Comparison of ENCODE assay signal across 21 cellular contexts in the genomic region with DNA sequence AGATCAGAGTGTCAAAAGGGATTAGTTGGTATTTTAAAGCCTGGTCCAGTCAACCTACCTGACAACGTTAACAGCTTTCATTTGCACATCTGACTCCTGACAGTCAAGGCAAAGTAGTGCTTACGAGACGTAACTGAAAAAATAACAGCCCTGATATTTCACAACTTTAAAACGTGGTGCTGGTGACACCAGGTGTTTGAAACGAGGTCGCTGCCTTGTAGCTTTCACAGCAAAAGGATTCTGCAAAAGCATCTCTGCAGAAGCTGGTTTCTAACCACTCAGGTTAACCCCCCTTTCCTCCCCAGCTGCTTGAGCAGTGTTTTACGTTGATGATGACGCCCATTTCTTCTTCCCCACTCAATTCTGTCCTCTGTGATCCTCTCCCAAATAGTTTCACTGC. TPM values are rescaled to one million over a fixed set of nuclear protein-coding genes. Genes with fewer than 3 reads are reported as not detected.
DNase-seq lines count a peak whose midpoint lies in the region; ATAC-seq, FAIRE-seq and TF ChIP-seq lines count a peak whose summit lies in the region.
"Had no signal": no experiment of that assay in that cellular context is flagged by ENCODE, and none has a peak within 500 bp of the region (broad histone marks: within the 10 kb centered on the region; RNA-seq: fewer than 3 reads in every experiment).

No MANE protein-coding gene starts in this region.

- H3K9me3 Mint-ChIP-seq in activated naive CD8-positive, alpha-beta T cell treated with anti-CD3 and anti-CD28 coated beads, Interleukin-2, amount 10 ng/mL, durations not matched to agents 7 days and 5 days = peaks cover 2% of the 10 kb centered on the region
- no peaks in the 10 kb centered on the region for H3K9me3 Mint-ChIP-seq in activated naive CD8-positive, alpha-beta T cell treated with anti-CD3 and anti-CD28 coated beads, Interleukin-2, amount 50 U/mL, for 24 hours

- CTCF ChIA-PET in HepG2 (lab: Yijun Ruan, JAX; ENCODE audit: low intra/inter-chr PET ratio, low total read pairs) = no interaction called here

- TF ChIP-seq RAD21 in HepG2 (CRISPR knock-in tag; IDR thresholded peaks at IDR 0.05) = no peak

- TF ChIP-seq EP300 in HepG2 (IDR thresholded peaks at IDR 0.05; ENCODE audit: low read depth in 2 of 2, low read length in 2 of 2) (no peak), HepG2 (CRISPR knock-in tag; IDR thresholded peaks at IDR 0.05; ENCODE audit: borderline replicate concordance) (no peak)

- no peak overlapping the region for H3K27ac Mint-ChIP-seq in activated naive CD8-positive, alpha-beta T cell treated with anti-CD3 and anti-CD28 coated beads, Interleukin-2, amount 10 ng/mL, durations not matched to agents 7 days and 5 days
- no peak overlapping the region for H3K27ac Mint-ChIP-seq in activated naive CD8-positive, alpha-beta T cell treated with anti-CD3 and anti-CD28 coated beads, Interleukin-2, amount 50 U/mL, for 24 hours

- H3K79me2 ChIP-seq in KMS-11 (ENCODE audit: insufficient read depth, low read depth) (no peaks in the 10 kb centered on the region), HepG2 (ENCODE audit: insufficient read depth, low read length) (no peaks in the 10 kb centered on the region), trophoblast cell (ENCODE audit: control insufficient read depth, insufficient read depth, low read length, poor library complexity) (no peaks in the 10 kb centered on the region)

- H3K4me1 Mint-ChIP-seq in activated naive CD8-positive, alpha-beta T cell treated with anti-CD3 and anti-CD28 coated beads, Interleukin-2, amount 10 ng/mL, durations not matched to agents 7 days and 5 days = peaks cover 3% of the 10 kb centered on the region
- H3K4me1 Mint-ChIP-seq in activated naive CD8-positive, alpha-beta T cell treated with anti-CD3 and anti-CD28 coated beads, Interleukin-2, amount 50 U/mL, for 24 hours = no peaks in the 10 kb centered on the region

- no peak overlapping the region for H3K18ac ChIP-seq in trophoblast cell (ENCODE audit: low read length)

- H3K4ac ChIP-seq in trophoblast cell (ENCODE audit: low read depth, low read length) = no peak overlapping the region

- intact Hi-C loops in HepG2 (cut with micrococcal nuclease; ENCODE audit: unreplicated experiment) = no loop called here
- intact Hi-C loops in heart left ventricle (cut with DNase I) = no loop called here

- no peak for DNase-seq in activated naive CD8-positive, alpha-beta T cell treated with anti-CD3 and anti-CD28 coated beads, Interleukin-2, amount 10 ng/mL, durations not matched to agents 7 days and 5 days
- no peak for DNase-seq in activated naive CD8-positive, alpha-beta T cell treated with anti-CD3 and anti-CD28 coated beads, Interleukin-2, amount 50 U/mL, for 24 hours
- peak; percentile 25 for DNase-seq in HepG2 (ENCODE audit: low spot score)
- peak; percentile 17 to 60 for DNase-seq in trophoblast cell
- DNase-seq in heart left ventricle = no peak
- no peak for DNase-seq in stimulated activated CD4-positive, alpha-beta T cell treated with anti-CD3 and anti-CD28 coated beads, Interleukin-12 subunit alpha, Interleukin-12 subunit beta, amount 100 ng/mL, for 4 hours
- DNase-seq: C1 segment of cervical spinal cord, DMS53, H9, NCI-H187, NCI-H2171, NCI-H526 treated with DMSO at 0.1 percent for 48 hours, PC-3, RPMI8226, SIG-M5, T-helper 1 cell had no signal

- H3K9ac ChIP-seq in KMS-11 = peak overlapping the region; percentile 36; the same call in 1 of the 2 replicates
- H3K9ac ChIP-seq in HepG2 (ENCODE audit: insufficient read depth, low read depth, low read length) = no peak overlapping the region
- no peak overlapping the region for H3K9ac ChIP-seq in trophoblast cell (ENCODE audit: low read length)

- H4K20me1 ChIP-seq in KMS-11 (ENCODE audit: insufficient read depth) (no peaks in the 10 kb centered on the region), HepG2 (ENCODE audit: insufficient read depth, low read length) (no peaks in the 10 kb centered on the region)

- no TSS peak for BruUV-seq in HepG2 (replicated peaks; lab: Mats Ljungman, UMichigan)

- no peak overlapping the region for H2BK5ac ChIP-seq in trophoblast cell (ENCODE audit: low read depth, low read length, poor library complexity)

- 13% methylated on average over 8 of the region's 8 CpGs for WGBS in HepG2 (ENCODE audit: low lambda C conversion rate)
- WGBS in trophoblast cell (ENCODE audit: extremely low coverage, insufficient coverage, insufficient read length) = no CpG with 5 or more reads among the region's 8 CpGs
- 67 to 75% (median 70%) methylated on average over 8 of the region's 8 CpGs for WGBS in heart left ventricle, 4 donors

- H3K79me1 ChIP-seq in trophoblast cell (ENCODE audit: low read length) = no peaks in the 10 kb centered on the region

- no peaks in the 10 kb centered on the region for H3K9me3 ChIP-seq in HepG2 (ENCODE audit: low read length)
- peaks cover 6% of the 10 kb centered on the region for H3K9me3 ChIP-seq in trophoblast cell (ENCODE audit: insufficient read depth, low read depth, low read length)
- peaks cover 0 to 10% (median 0%) of the 10 kb centered on the region in 12 donors for H3K9me3 ChIP-seq in heart left ventricle

- no peaks in the 10 kb centered on the region for H3K36me3 ChIP-seq in KMS-11 (ENCODE audit: insufficient read depth)
- no peaks in the 10 kb centered on the region for H3K36me3 ChIP-seq in HepG2 (replicated peaks in 1 of 2; ENCODE audit: control insufficient read depth in 1 of 2, insufficient read depth in 2 of 2, low read length in 2 of 2)
- no peaks in the 10 kb centered on the region for H3K36me3 ChIP-seq in trophoblast cell (ENCODE audit: control insufficient read depth in 1 of 2, insufficient read depth in 2 of 2, low read length in 2 of 2)
- H3K36me3 ChIP-seq in heart left ventricle = no peaks in the 10 kb centered on the region

- H3K14ac ChIP-seq in trophoblast cell (ENCODE audit: low read length) = no peak overlapping the region

- peak; percentile 22 for ATAC-seq in activated naive CD8-positive, alpha-beta T cell treated with anti-CD3 and anti-CD28 coated beads, Interleukin-2, amount 10 ng/mL, durations not matched to agents 7 days and 5 days (ENCODE audit: low read depth)
- ATAC-seq in activated naive CD8-positive, alpha-beta T cell treated with anti-CD3 and anti-CD28 coated beads, Interleukin-2, amount 50 U/mL, for 24 hours = no peak
- ATAC-seq in HepG2 (peak; percentile 55), heart left ventricle (no peak), HG02973 (IDR thresholded peaks at IDR 0.05; ENCODE audit: unreplicated experiment) (no peak)
- ATAC-seq: K562 had no signal

- TF ChIP-seq CTCF in KMS-11 (conservative IDR thresholded peaks at IDR 0.05; ENCODE audit: low read depth, low read length) (no peak), HepG2 (CRISPR knock-in tag; IDR thresholded peaks at IDR 0.05) (peak; percentile 52), heart left ventricle (IDR thresholded peaks at IDR 0.05) (no peak)

- no peak overlapping the region for H3K4me3 Mint-ChIP-seq in activated naive CD8-positive, alpha-beta T cell treated with anti-CD3 and anti-CD28 coated beads, Interleukin-2, amount 10 ng/mL, durations not matched to agents 7 days and 5 days
- H3K4me3 Mint-ChIP-seq in activated naive CD8-positive, alpha-beta T cell treated with anti-CD3 and anti-CD28 coated beads, Interleukin-2, amount 50 U/mL, for 24 hours = no peak overlapping the region
- H3K4me3 Mint-ChIP-seq: CD8-positive, alpha-beta memory T cell; H9 had no signal

- no peak overlapping the region for H2AK5ac ChIP-seq in trophoblast cell (ENCODE audit: low read length)

- H4K12ac ChIP-seq in trophoblast cell (ENCODE audit: low read depth, low read length) = no peak overlapping the region

- no peak overlapping the region for H2BK12ac ChIP-seq in trophoblast cell (ENCODE audit: low read length)

- in situ Hi-C loops in HepG2 (cut with HindIII; ENCODE audit: extremely low pct_ligation_motif_present, low pct_unique_long_range_greater_than_20kb) = no loop called here

- H3K27me3 ChIP-seq in KMS-11 (ENCODE audit: insufficient read depth, low read depth) (no peaks in the 10 kb centered on the region), HepG2 (ENCODE audit: control insufficient read depth in 1 of 2, insufficient read depth in 2 of 2, low read length in 2 of 2) (no peaks in the 10 kb centered on the region), trophoblast cell (ENCODE audit: insufficient read depth, low read length) (no peaks in the 10 kb centered on the region), heart left ventricle (no peaks in the 10 kb centered on the region)

- no peak overlapping the region for H4K8ac ChIP-seq in trophoblast cell (ENCODE audit: low read depth, low read length)

- H3K27ac ChIP-seq in KMS-11 (peak overlapping the region; percentile 67), HepG2 (ENCODE audit: extremely low read length, insufficient read depth, low read length) (peak overlapping the region; percentile 46), trophoblast cell (ENCODE audit: low read depth, low read length) (no peak overlapping the region), heart left ventricle (no peak overlapping the region)

- POLR2A ChIA-PET in activated naive CD8-positive, alpha-beta T cell treated with anti-CD3 and anti-CD28 coated beads, Interleukin-2, amount 10 ng/mL, durations not matched to agents 7 days and 5 days (lab: Charles Lee) = no interaction called here
- POLR2A ChIA-PET in HepG2 (lab: Yijun Ruan, JAX) = no interaction called here

- H3K4me2 ChIP-seq in KMS-11 (peak overlapping the region; percentile 67), HepG2 (ENCODE audit: low read depth, low read length) (peak overlapping the region; percentile 76), trophoblast cell (ENCODE audit: low read length) (no peak overlapping the region)

- peaks cover 1% of the 10 kb centered on the region for H3K36me3 Mint-ChIP-seq in activated naive CD8-positive, alpha-beta T cell treated with anti-CD3 and anti-CD28 coated beads, Interleukin-2, amount 10 ng/mL, durations not matched to agents 7 days and 5 days
- peaks cover 6% of the 10 kb centered on the region for H3K36me3 Mint-ChIP-seq in activated naive CD8-positive, alpha-beta T cell treated with anti-CD3 and anti-CD28 coated beads, Interleukin-2, amount 50 U/mL, for 24 hours (ENCODE audit: low read depth)

- peaks cover 35% of the 10 kb centered on the region for H3K4me1 ChIP-seq in KMS-11 (ENCODE audit: low read depth, poor library complexity, severe bottlenecking)
- H3K4me1 ChIP-seq in HepG2 (ENCODE audit: insufficient read depth, low read length) = peaks cover 86% of the 10 kb centered on the region
- H3K4me1 ChIP-seq in trophoblast cell (ENCODE audit: control insufficient read depth in 1 of 2, insufficient read depth in 2 of 2, low read length in 2 of 2) = no peaks in the 10 kb centered on the region
- no peaks in the 10 kb centered on the region for H3K4me1 ChIP-seq in heart left ventricle

- H3K27me3 Mint-ChIP-seq in activated naive CD8-positive, alpha-beta T cell treated with anti-CD3 and anti-CD28 coated beads, Interleukin-2, amount 10 ng/mL, durations not matched to agents 7 days and 5 days = peaks cover 2% of the 10 kb centered on the region
- H3K27me3 Mint-ChIP-seq in activated naive CD8-positive, alpha-beta T cell treated with anti-CD3 and anti-CD28 coated beads, Interleukin-2, amount 50 U/mL, for 24 hours = no peaks in the 10 kb centered on the region
- H3K27me3 Mint-ChIP-seq: CD8-positive, alpha-beta memory T cell had no signal

- FAIRE-seq in HepG2 (lab: Jason Lieb, UNC) = peak; percentile 4
- FAIRE-seq: HTR-8/SVneo, K562 had no signal

- TF ChIP-seq POLR2A in HepG2 (IDR thresholded peaks at IDR 0.05; ENCODE audit: insufficient read depth in 1 of 2, low read depth in 2 of 2, low read length in 2 of 2) (no peak), heart left ventricle (IDR thresholded peaks at IDR 0.05) (no peak)

- H3K4me3 ChIP-seq in KMS-11 (IDR thresholded peaks at IDR 0.05; ENCODE audit: insufficient read depth, low read depth, low read length) = no peak overlapping the region
- peak overlapping the region in 2 of 3 experiments; percentile 23 to 49; a peak in 3 of 6 replicates for H3K4me3 ChIP-seq in HepG2 (replicated peaks in 1 of 3; ENCODE audit: insufficient read depth in 1 of 3, low read depth in 2 of 3, low read length in 3 of 3)
- H3K4me3 ChIP-seq in trophoblast cell (ENCODE audit: low read depth, low read length) = no peak overlapping the region
- no peak overlapping the region for H3K4me3 ChIP-seq in heart left ventricle
- H3K4me3 ChIP-seq: K562 had no signal

- no peak overlapping the region for H3K23ac ChIP-seq in trophoblast cell (ENCODE audit: low read length)

- H2AFZ ChIP-seq in KMS-11 (ENCODE audit: low read depth) (no peak overlapping the region), HepG2 (ENCODE audit: low read length) (peak overlapping the region; percentile 2), trophoblast cell (ENCODE audit: insufficient read depth, low read length, poor library complexity) (no peak overlapping the region)

- no peak overlapping the region for H2BK120ac ChIP-seq in trophoblast cell (ENCODE audit: insufficient read depth, low read length, poor library complexity)

- H4K91ac ChIP-seq in trophoblast cell (ENCODE audit: low read depth, low read length) = no peak overlapping the region

RNA-seq across cellular contexts. Expression of a gene that starts 23.3 kb away (rescaled TPM):
- total RNA-seq in activated naive CD8-positive, alpha-beta T cell treated with anti-CD3 and anti-CD28 coated beads, Interleukin-2, amount 10 ng/mL, durations not matched to agents 7 days and 5 days = 1 to 10 TPM; 3.1 to 4.1 TPM
- 1.6 and 1.9 TPM in 2 replicates for total RNA-seq in HepG2 (2016; rRNA removed; fragmentation: Illumina TruSeq; extraction: Trizol)
- total RNA-seq in HepG2 (2016; cell fraction: cytosol; rRNA removed; fragmentation: Illumina TruSeq; extraction: Trizol; ENCODE audit: low read depth) = 0.88 and 1.9 TPM in 2 replicates
- total RNA-seq in HepG2 (2016; cell fraction: insoluble cytoplasmic fraction; rRNA removed; fragmentation: Illumina TruSeq; extraction: Trizol) = 1.3 and 1.8 TPM in 2 replicates
- 2.3 and 2.4 TPM in 2 replicates for total RNA-seq in HepG2 (2016; cell fraction: membrane; rRNA removed; fragmentation: Illumina TruSeq; extraction: Trizol)
- total RNA-seq in HepG2 (2016; cell fraction: nucleus; rRNA removed; fragmentation: Illumina TruSeq; extraction: Trizol) = 0.56 and 0.93 TPM in 2 replicates
- polyA plus RNA-seq in HepG2 (2011; rRNA removed) = 1.7 and 2.3 TPM in 2 replicates
- polyA plus RNA-seq in HepG2 (2011; cell fraction: cytosol; rRNA removed) = 1.2 and 1.3 TPM in 2 replicates
- polyA plus RNA-seq in HepG2 (2011; cell fraction: nucleus; rRNA removed) = 0.69 and 0.97 TPM in 2 replicates
- polyA plus RNA-seq in HepG2 (2012) = 2.7 and 6.4 TPM in 2 replicates
- polyA plus RNA-seq in HepG2 (2016; cell fraction: cytosol; fragmentation: Illumina TruSeq; extraction: Trizol; ENCODE audit: low read depth) = 1.9 and 2.4 TPM in 2 replicates
- 1.7 and 2.2 TPM in 2 replicates for polyA plus RNA-seq in HepG2 (2016; cell fraction: insoluble cytoplasmic fraction; fragmentation: Illumina TruSeq; extraction: Trizol; ENCODE audit: low read depth)
- 2.2 and 3.9 TPM in 2 replicates for polyA plus RNA-seq in HepG2 (2016; cell fraction: membrane; fragmentation: Illumina TruSeq; extraction: Trizol; ENCODE audit: low read depth)
- 0.39 and 0.98 TPM in 2 replicates for polyA plus RNA-seq in HepG2 (2016; cell fraction: nucleus; fragmentation: Illumina TruSeq; extraction: Trizol; ENCODE audit: insufficient read depth, low read depth)
- 0.33 and 0.34 TPM in 2 replicates for polyA minus RNA-seq in HepG2 (2011; rRNA and poly(A)+ RNA removed; ENCODE audit: low replicate concordance)
- 0.18 and 0.40 TPM in 2 replicates for polyA minus RNA-seq in HepG2 (2011; cell fraction: cytosol; rRNA and poly(A)+ RNA removed)
- polyA minus RNA-seq in HepG2 (2011; cell fraction: nucleus; rRNA and poly(A)+ RNA removed) = 1.8 and 2.5 TPM in 2 replicates
- polyA plus RNA-seq in trophoblast cell (2013) = 4.1 and 4.6 TPM in 2 replicates
- 1 to 10 TPM in 8 of 9 donors, under 1 TPM in 1; 1.00 to 3.9 (median 1.4) TPM for total RNA-seq in heart left ventricle
- under 1 TPM; 0.34 to 0.91 TPM for polyA plus RNA-seq in heart left ventricle

Comparison
In these comparisons a context has a peak if more than half of its experiments do, and no peak if none do; other contexts are left out.
1. ATAC-seq: peak in activated naive CD8-positive, alpha-beta T cell treated with anti-CD3 and anti-CD28 coated beads, Interleukin-2, amount 10 ng/mL, durations not matched to agents 7 days and 5 days (single experiment) and HepG2 (single experiment); none in activated naive CD8-positive, alpha-beta T cell treated with anti-CD3 and anti-CD28 coated beads, Interleukin-2, amount 50 U/mL, for 24 hours (single experiment), heart left ventricle (0 of 4) and HG02973 (single experiment).
2. DNase-seq: peak in HepG2 (single experiment) and trophoblast cell (2 of 2); none in activated naive CD8-positive, alpha-beta T cell treated with anti-CD3 and anti-CD28 coated beads, Interleukin-2, amount 10 ng/mL, durations not matched to agents 7 days and 5 days (single experiment), activated naive CD8-positive, alpha-beta T cell treated with anti-CD3 and anti-CD28 coated beads, Interleukin-2, amount 50 U/mL, for 24 hours (single experiment), heart left ventricle (0 of 5) and stimulated activated CD4-positive, alpha-beta T cell treated with anti-CD3 and anti-CD28 coated beads, Interleukin-12 subunit alpha, Interleukin-12 subunit beta, amount 100 ng/mL, for 4 hours (single experiment).
3. H3K27ac ChIP-seq: peak in KMS-11 (single experiment) and HepG2 (single experiment); none in trophoblast cell (single experiment) and heart left ventricle (0 of 12).
4. H3K4me3 ChIP-seq: peak in HepG2 (2 of 3); none in KMS-11 (single experiment), trophoblast cell (single experiment) and heart left ventricle (0 of 12).